ENCODE assay signal across 19 cellular contexts in genomic region chr10:86099542-86100334, GRCh38.
"Had no signal": no experiment of that assay in that cellular context is flagged by ENCODE, and none has a peak within 500 bp of the region (broad histone marks: within the 10 kb centered on the region; RNA-seq: fewer than 3 reads in every experiment).

No MANE protein-coding gene starts in this region.

- DNase-seq: cerebellar nuclear complex; colonic mucosa; foreskin keratinocyte; left colon; left ventricle myocardium superior; mesenchymal stem cell; naive thymus-derived CD4-positive, alpha-beta T cell; nephron progenitor cell; posterior cingulate gyrus; sigmoid colon; stimulated activated CD4-positive, alpha-beta T cell treated with anti-CD3 and anti-CD28 coated beads, Interleukin-2, amount 100 ng/mL, for 48 hours; tibial artery had no signal

- H3K36me3 ChIP-seq: colonic mucosa, neutrophil, right atrium auricular region, sigmoid colon, suprapubic skin, tibial artery had no signal

- H2AFZ ChIP-seq: hepatocyte had no signal

- H3K4me1 ChIP-seq: colonic mucosa, foreskin keratinocyte, right atrium auricular region, sigmoid colon, suprapubic skin, tibial artery had no signal

- H3K27ac ChIP-seq: colonic mucosa, foreskin keratinocyte, hepatocyte, neutrophil, right atrium auricular region, sigmoid colon, skin epidermis, suprapubic skin, tibial artery had no signal

- H3K79me2 ChIP-seq: hepatocyte had no signal

- ATAC-seq: stimulated activated naive CD8-positive, alpha-beta T cell treated with anti-CD3 and anti-CD28 coated beads, Interleukin-15, Interleukin-2, amounts not matched to agents 100 U/mL and 50 U/mL, for 24 hours had no signal

- H3K4me3 ChIP-seq: colonic mucosa, hepatocyte, lung, right atrium auricular region, sigmoid colon, skin epidermis, suprapubic skin, tibial artery had no signal

- H3K9me3 ChIP-seq: colonic mucosa, neutrophil, right atrium auricular region, sigmoid colon, suprapubic skin, tibial artery had no signal

- H3K27me3 ChIP-seq: colonic mucosa, foreskin keratinocyte, hepatocyte, neutrophil, right atrium auricular region, sigmoid colon, suprapubic skin, tibial artery had no signal

- H3K4me2 ChIP-seq: hepatocyte had no signal
